ENCODE assay signal across 21 cellular contexts in genomic region chr17:17466511-17466910, GRCh38. TPM values are rescaled to one million over a fixed set of nuclear protein-coding genes. Genes with fewer than 3 reads are reported as not detected.
DNase-seq lines count a peak whose midpoint lies in the region; ATAC-seq and TF ChIP-seq lines count a peak whose summit lies in the region.
"Had no signal": no experiment of that assay in that cellular context is flagged by ENCODE, and none has a peak within 500 bp of the region (broad histone marks: within the 10 kb centered on the region; RNA-seq: fewer than 3 reads in every experiment).

No MANE protein-coding gene starts in this region.

- H3K27ac Mint-ChIP-seq in glutamatergic neuron (ENCODE audit: unreplicated experiment) (peak overlapping the region; percentile 84), GM23338 (no peak overlapping the region)
- H3K27ac Mint-ChIP-seq: B cell; CD8-positive, alpha-beta T cell had no signal

- H3K9me3 ChIP-seq in WERI-Rb-1 (ENCODE audit: severe bottlenecking): peaks cover 4% of the 10 kb centered on the region
- H3K9me3 ChIP-seq: Caco-2, MG63 had no signal

- peaks cover 6% of the 10 kb centered on the region for H3K9me3 Mint-ChIP-seq in glutamatergic neuron (ENCODE audit: unreplicated experiment)
- H3K9me3 Mint-ChIP-seq in GM23338: no peaks in the 10 kb centered on the region
- H3K9me3 Mint-ChIP-seq: CD8-positive, alpha-beta T cell had no signal

- H3K27ac ChIP-seq in WERI-Rb-1: peak overlapping the region; percentile 69
- H3K27ac ChIP-seq in temporal lobe (ENCODE audit: low read depth, low read length): peak overlapping the region; percentile 30
- H3K27ac ChIP-seq in GM23338 (ENCODE audit: low read depth): no peak overlapping the region
- H3K27ac ChIP-seq: 22Rv1, C4-2B had no signal

- H3K4me1 ChIP-seq in GM23338 (ENCODE audit: insufficient read depth): no peaks in the 10 kb centered on the region
- H3K4me1 ChIP-seq: Caco-2 had no signal

- no peaks in the 10 kb centered on the region for H3F3A ChIP-seq in GM23338 (replicated peaks; ENCODE audit: low read depth)

- H3K9me2 ChIP-seq in GM23338 (ENCODE audit: insufficient read depth): no peaks in the 10 kb centered on the region

- ATAC-seq in GM23338: no peak
- ATAC-seq: CD8-positive, alpha-beta T cell; GM12878; HCT116; SK-N-SH treated with all-trans-retinoic acid at 6 μM for 48 hours had no signal

- H3K79me2 ChIP-seq in GM23338 (replicated peaks; ENCODE audit: insufficient read depth): no peaks in the 10 kb centered on the region

- H3K27me3 ChIP-seq in WERI-Rb-1 (ENCODE audit: insufficient read depth, low read depth, severe bottlenecking) (no peaks in the 10 kb centered on the region), GM23338 (ENCODE audit: insufficient read depth) (no peaks in the 10 kb centered on the region)
- H3K27me3 ChIP-seq: MG63 had no signal

- H3K36me3 Mint-ChIP-seq in glutamatergic neuron (ENCODE audit: unreplicated experiment): no peaks in the 10 kb centered on the region
- no peaks in the 10 kb centered on the region for H3K36me3 Mint-ChIP-seq in GM23338 (ENCODE audit: low read depth)
- H3K36me3 Mint-ChIP-seq: CD8-positive, alpha-beta T cell had no signal

- H3K27me3 Mint-ChIP-seq in glutamatergic neuron (ENCODE audit: unreplicated experiment) (peaks cover 4% of the 10 kb centered on the region), GM23338 (ENCODE audit: insufficient read depth, low read depth, poor library complexity) (peaks cover 6% of the 10 kb centered on the region)

- no peak for TF ChIP-seq CTCF in WERI-Rb-1 (IDR thresholded peaks at IDR 0.05; ENCODE audit: low read depth, low read length)
- no peak for TF ChIP-seq CTCF in glutamatergic neuron (IDR thresholded peaks at IDR 0.05; ENCODE audit: partially characterized antibody, unreplicated experiment)
- no peak for TF ChIP-seq CTCF in GM23338 (conservative IDR thresholded peaks at IDR 0.05; ENCODE audit: low read depth in 2 of 2)

- no peak overlapping the region for H3K4me2 ChIP-seq in GM23338

- H3K4me3 ChIP-seq in WERI-Rb-1 (ENCODE audit: low read depth, low read length): no peak overlapping the region
- H3K4me3 ChIP-seq in GM23338: no peak overlapping the region
- H3K4me3 ChIP-seq: GM12878, MG63 had no signal

- no peaks in the 10 kb centered on the region for H3K36me3 ChIP-seq in WERI-Rb-1
- H3K36me3 ChIP-seq in GM23338 (ENCODE audit: insufficient read depth): no peaks in the 10 kb centered on the region
- H3K36me3 ChIP-seq: MG63 had no signal

- DNase-seq in NCI-H146 (lab: John Stamatoyannopoulos, UW): peak; percentile 43
- no peak for DNase-seq in NCI-H146 treated with DMSO at 0.1 percent for 48 hours (lab: John Stamatoyannopoulos, UW; ENCODE audit: unreplicated experiment)
- DNase-seq in WERI-Rb-1: no peak
- DNase-seq in glutamatergic neuron: no peak
- no peak for DNase-seq in NCI-H1436 treated with DMSO at 0.1 percent for 48 hours (lab: John Stamatoyannopoulos, UW)
- DNase-seq in GM23338 (ENCODE audit: low spot score): no peak
- DNase-seq: Caco-2; CD8-positive, alpha-beta T cell; GDM1; KG1; NCI-H1105 treated with DMSO at 0.1 percent for 48 hours; NCI-H2081 had no signal

- H3K4me3 Mint-ChIP-seq in glutamatergic neuron (ENCODE audit: unreplicated experiment) (peak overlapping the region; percentile 49), GM23338 (no peak overlapping the region)
- H3K4me3 Mint-ChIP-seq: B cell; CD8-positive, alpha-beta T cell had no signal

- H4K20me1 ChIP-seq in GM23338 (replicated peaks; ENCODE audit: insufficient read depth): no peaks in the 10 kb centered on the region

- peaks cover 23% of the 10 kb centered on the region for H3K4me1 Mint-ChIP-seq in glutamatergic neuron (ENCODE audit: low read depth, unreplicated experiment)
- no peaks in the 10 kb centered on the region for H3K4me1 Mint-ChIP-seq in GM23338
- H3K4me1 Mint-ChIP-seq: B cell had no signal

- no peak overlapping the region for H2AFZ ChIP-seq in GM23338

TF ChIP-seq in GM23338, 12 proteins besides CTCF, POLR2A, EP300 and RAD21:
- TF ChIP-seq CREB1 (CRISPR knock-in tag; IDR thresholded peaks at IDR 0.05; ENCODE audit: low read depth): no peak
- TF ChIP-seq, protein P1, sequence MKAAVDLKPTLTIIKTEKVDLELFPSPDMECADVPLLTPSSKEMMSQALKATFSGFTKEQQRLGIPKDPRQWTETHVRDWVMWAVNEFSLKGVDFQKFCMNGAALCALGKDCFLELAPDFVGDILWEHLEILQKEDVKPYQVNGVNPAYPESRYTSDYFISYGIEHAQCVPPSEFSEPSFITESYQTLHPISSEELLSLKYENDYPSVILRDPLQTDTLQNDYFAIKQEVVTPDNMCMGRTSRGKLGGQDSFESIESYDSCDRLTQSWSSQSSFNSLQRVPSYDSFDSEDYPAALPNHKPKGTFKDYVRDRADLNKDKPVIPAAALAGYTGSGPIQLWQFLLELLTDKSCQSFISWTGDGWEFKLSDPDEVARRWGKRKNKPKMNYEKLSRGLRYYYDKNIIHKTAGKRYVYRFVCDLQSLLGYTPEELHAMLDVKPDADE (IDR thresholded peaks at IDR 0.05): no peak
- TF ChIP-seq EZH2 (IDR thresholded peaks at IDR 0.05; ENCODE audit: low read depth, unreplicated experiment): no peak
- no peak for TF ChIP-seq STAT1 (IDR thresholded peaks at IDR 0.05; ENCODE audit: unreplicated experiment)
- no peak for TF ChIP-seq NANOG (IDR thresholded peaks at IDR 0.05; ENCODE audit: borderline replicate concordance)
- no peak for TF ChIP-seq JUNB (IDR thresholded peaks at IDR 0.05; ENCODE audit: unreplicated experiment)
- TF ChIP-seq ZNF331 (CRISPR knock-in tag; IDR thresholded peaks at IDR 0.05; ENCODE audit: low read depth): no peak
- no peak for TF ChIP-seq ZNF114 (CRISPR knock-in tag; IDR thresholded peaks at IDR 0.05)
- TF ChIP-seq, protein P2, sequence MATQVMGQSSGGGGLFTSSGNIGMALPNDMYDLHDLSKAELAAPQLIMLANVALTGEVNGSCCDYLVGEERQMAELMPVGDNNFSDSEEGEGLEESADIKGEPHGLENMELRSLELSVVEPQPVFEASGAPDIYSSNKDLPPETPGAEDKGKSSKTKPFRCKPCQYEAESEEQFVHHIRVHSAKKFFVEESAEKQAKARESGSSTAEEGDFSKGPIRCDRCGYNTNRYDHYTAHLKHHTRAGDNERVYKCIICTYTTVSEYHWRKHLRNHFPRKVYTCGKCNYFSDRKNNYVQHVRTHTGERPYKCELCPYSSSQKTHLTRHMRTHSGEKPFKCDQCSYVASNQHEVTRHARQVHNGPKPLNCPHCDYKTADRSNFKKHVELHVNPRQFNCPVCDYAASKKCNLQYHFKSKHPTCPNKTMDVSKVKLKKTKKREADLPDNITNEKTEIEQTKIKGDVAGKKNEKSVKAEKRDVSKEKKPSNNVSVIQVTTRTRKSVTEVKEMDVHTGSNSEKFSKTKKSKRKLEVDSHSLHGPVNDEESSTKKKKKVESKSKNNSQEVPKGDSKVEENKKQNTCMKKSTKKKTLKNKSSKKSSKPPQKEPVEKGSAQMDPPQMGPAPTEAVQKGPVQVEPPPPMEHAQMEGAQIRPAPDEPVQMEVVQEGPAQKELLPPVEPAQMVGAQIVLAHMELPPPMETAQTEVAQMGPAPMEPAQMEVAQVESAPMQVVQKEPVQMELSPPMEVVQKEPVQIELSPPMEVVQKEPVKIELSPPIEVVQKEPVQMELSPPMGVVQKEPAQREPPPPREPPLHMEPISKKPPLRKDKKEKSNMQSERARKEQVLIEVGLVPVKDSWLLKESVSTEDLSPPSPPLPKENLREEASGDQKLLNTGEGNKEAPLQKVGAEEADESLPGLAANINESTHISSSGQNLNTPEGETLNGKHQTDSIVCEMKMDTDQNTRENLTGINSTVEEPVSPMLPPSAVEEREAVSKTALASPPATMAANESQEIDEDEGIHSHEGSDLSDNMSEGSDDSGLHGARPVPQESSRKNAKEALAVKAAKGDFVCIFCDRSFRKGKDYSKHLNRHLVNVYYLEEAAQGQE (IDR thresholded peaks at IDR 0.05; ENCODE audit: unreplicated experiment): no peak
- no peak for TF ChIP-seq POLR2AphosphoS5 (IDR thresholded peaks at IDR 0.05; ENCODE audit: low read depth)
- TF ChIP-seq EZH2phosphoT487 (IDR thresholded peaks at IDR 0.05; ENCODE audit: unreplicated experiment): no peak

RNA-seq across cellular contexts. Expression of gene MED9, which starts 10.3 kb away (rescaled TPM):
- total RNA-seq in glutamatergic neuron (ENCODE audit: unreplicated experiment): 23.2 TPM
- total RNA-seq in temporal lobe: 10.8 TPM
- total RNA-seq in GM23338 (2014; rRNA removed; shearing (Covaris generic)): 19.9 and 27.0 TPM in 2 replicates
- polyA plus RNA-seq in GM23338 (2016; fragmentation: Nextera tagmentation; extraction: Ambion mirVana): 14.0 and 17.3 TPM in 2 replicates

RNA-seq across cellular contexts. Expression of gene RASD1, which starts 29.7 kb away (rescaled TPM):
- total RNA-seq in glutamatergic neuron (ENCODE audit: unreplicated experiment) (140 TPM), temporal lobe (7.4 TPM)
- 1.4 and 3.7 TPM in 2 replicates for total RNA-seq in GM23338 (2014; rRNA removed; shearing (Covaris generic))
- polyA plus RNA-seq in GM23338 (2016; fragmentation: Nextera tagmentation; extraction: Ambion mirVana): 3.6 and 3.9 TPM in 2 replicates
- total RNA-seq: GM12878, H4 had no signal

Comparison
In these comparisons a context has a peak if more than half of its experiments do, and no peak if none do; other contexts are left out.
1. RNA of gene RASD1, which starts 29.7 kb away (total RNA-seq): 140 TPM in glutamatergic neuron (single experiment); 7.4 TPM in temporal lobe (single experiment) and 1.4 to 3.7 TPM in GM23338; every median in the first group is over 10 times any median in the second.